24 cellular contexts compared by ENCODE assay signal in the genomic region with DNA sequence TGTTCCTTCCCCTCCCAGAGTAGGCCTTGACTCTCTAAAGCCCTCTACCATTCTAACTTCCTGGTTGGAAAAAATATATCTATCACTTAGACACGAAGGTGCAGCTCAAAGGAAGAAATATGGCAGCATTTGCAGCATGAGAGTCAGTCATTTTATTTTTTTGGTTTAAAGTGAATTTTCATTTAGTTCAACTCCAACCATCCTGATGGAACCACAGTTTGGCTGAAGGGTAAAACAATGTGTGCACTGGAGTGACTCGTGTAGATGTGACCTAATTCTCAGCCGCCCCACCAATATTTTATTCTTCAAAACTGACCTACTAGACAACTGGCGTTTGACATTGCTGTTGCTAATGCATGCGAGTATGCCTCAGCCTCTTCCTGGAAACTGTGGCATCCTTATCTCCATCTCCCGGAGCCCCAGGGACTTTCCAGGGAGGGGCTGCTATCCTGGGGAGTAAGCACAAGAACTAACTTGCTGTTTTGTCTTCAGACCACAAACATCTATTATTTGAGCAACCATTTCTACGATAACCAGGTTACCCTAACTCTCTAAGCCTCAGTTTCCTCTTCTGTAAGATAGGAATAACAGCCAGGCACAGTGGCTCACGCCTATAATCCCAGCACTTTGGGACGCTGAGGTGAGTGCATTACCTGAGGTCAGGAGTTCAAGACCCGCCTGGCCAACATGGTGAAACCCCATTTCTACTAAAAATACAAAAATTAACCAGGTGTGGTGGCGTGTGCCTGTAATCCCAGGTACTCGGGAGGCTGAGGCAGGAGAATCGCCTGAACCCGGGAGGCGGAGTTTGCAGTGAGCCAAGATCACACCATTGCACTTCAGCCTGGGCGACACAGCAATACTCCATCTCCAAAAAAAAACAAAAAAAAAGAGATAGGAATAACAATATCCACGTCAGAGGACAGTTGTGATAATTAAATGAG.
DNase-seq lines count a peak whose midpoint lies in the region; ATAC-seq, FAIRE-seq and TF ChIP-seq lines count a peak whose summit lies in the region.
"Had no signal": no experiment of that assay in that cellular context is flagged by ENCODE, and none has a peak within 500 bp of the region (broad histone marks: within the 10 kb centered on the region; RNA-seq: fewer than 3 reads in every experiment).

No MANE protein-coding gene starts in this region.

- no TSS peak for BruUV-seq in K562 (replicated peaks; lab: Mats Ljungman, UMichigan)

- no peaks in the 10 kb centered on the region for H4K20me1 ChIP-seq in K562 (replicated peaks; ENCODE audit: control insufficient read depth, insufficient read depth, low read length)

- H3K79me2 ChIP-seq in K562 (ENCODE audit: control insufficient read depth, insufficient read depth, low read length) = no peaks in the 10 kb centered on the region

- H3K36me3 Mint-ChIP-seq in natural killer cell treated with Interleukin-12 subunit alpha and Interleukin-12 subunit beta and Interleukin-15 and Interleukin-18, amount 100 ng/mL, for 72 hours = no peaks in the 10 kb centered on the region
- no peaks in the 10 kb centered on the region for H3K36me3 Mint-ChIP-seq in natural killer cell
- H3K36me3 Mint-ChIP-seq in T-helper 2 cell treated with Interferon-gamma antibody and Interleukin-4, amounts not matched to agents 5 μg/mL and 100 μg/mL, for 36 hours (ENCODE audit: low read depth) = no peaks in the 10 kb centered on the region
- H3K36me3 Mint-ChIP-seq: activated naive CD4-positive, alpha-beta T cell treated with anti-CD3 and anti-CD28 coated beads, Interleukin-2, amount 10 ng/mL, durations not matched to agents 7 days and 5 days; memory B cell had no signal

- H3K27ac ChIP-seq in K562 (ENCODE audit: extremely low read depth, low read depth, low read length) (peak overlapping the region; percentile 68), substantia nigra (ENCODE audit: low read depth, low read length, poor library complexity, severe bottlenecking) (no peak overlapping the region)
- H3K27ac ChIP-seq: prostate gland had no signal

- POLR2A ChIA-PET in K562 (lab: Yijun Ruan, JAX) = interaction anchor here (1.0 to 2.8 kb wide), 4 partner anchors 7 to 11 kb away, joined by 3 to 10 read pairs (median 6); no protein-coding TSS in a partner anchor

- no peaks in the 10 kb centered on the region for H3K9me3 Mint-ChIP-seq in natural killer cell treated with Interleukin-12 subunit alpha and Interleukin-12 subunit beta and Interleukin-15 and Interleukin-18, amount 100 ng/mL, for 72 hours
- no peaks in the 10 kb centered on the region for H3K9me3 Mint-ChIP-seq in natural killer cell
- H3K9me3 Mint-ChIP-seq in T-helper 2 cell treated with Interferon-gamma antibody and Interleukin-4, amounts not matched to agents 5 μg/mL and 100 μg/mL, for 36 hours = no peaks in the 10 kb centered on the region
- H3K9me3 Mint-ChIP-seq: activated naive CD4-positive, alpha-beta T cell treated with anti-CD3 and anti-CD28 coated beads, Interleukin-2, amount 10 ng/mL, durations not matched to agents 7 days and 5 days; activated T-cell treated with anti-CD3 and anti-CD28 coated beads, Interleukin-2, amount 50 U/mL, for 4 hours; memory B cell had no signal

- H2AFZ ChIP-seq in K562 (ENCODE audit: low read depth, low read length) = peak overlapping the region; percentile 81

- TF ChIP-seq POLR2A in K562 (conservative IDR thresholded peaks at IDR 0.05) = no peak

- peak overlapping the region; percentile 31 to 71 for H3K27ac Mint-ChIP-seq in natural killer cell treated with Interleukin-12 subunit alpha and Interleukin-12 subunit beta and Interleukin-15 and Interleukin-18, amount 100 ng/mL, for 72 hours
- no peak overlapping the region for H3K27ac Mint-ChIP-seq in natural killer cell
- H3K27ac Mint-ChIP-seq in T-helper 2 cell treated with Interferon-gamma antibody and Interleukin-4, amounts not matched to agents 5 μg/mL and 100 μg/mL, for 36 hours = peak overlapping the region; percentile 49
- H3K27ac Mint-ChIP-seq: activated naive CD4-positive, alpha-beta T cell treated with anti-CD3 and anti-CD28 coated beads, Interleukin-2, amount 10 ng/mL, durations not matched to agents 7 days and 5 days; B cell; memory B cell had no signal

- ATAC-seq in natural killer cell treated with Interleukin-12 subunit alpha and Interleukin-12 subunit beta and Interleukin-15 and Interleukin-18, amount 100 ng/mL, for 72 hours = peak in 1 of 2 donors; percentile 28
- ATAC-seq in natural killer cell = no peak
- ATAC-seq in K562 = peak; percentile 85
- ATAC-seq in GM19035 (IDR thresholded peaks at IDR 0.05; ENCODE audit: unreplicated experiment) = no peak
- ATAC-seq: left colon had no signal

- peaks cover 17 to 20% of the 10 kb centered on the region in 2 experiments; a peak in 3 of 5 replicates for H3K4me1 ChIP-seq in K562 (replicated peaks in 1 of 2; ENCODE audit: control insufficient read depth in 2 of 2, insufficient read depth in 2 of 2, low read length in 2 of 2)
- H3K4me1 ChIP-seq: prostate gland had no signal

- in situ Hi-C loops in K562 (cut with MboI) = no loop called here

- H3K9me1 ChIP-seq in K562 (ENCODE audit: control insufficient read depth, insufficient read depth, low read length) = no peaks in the 10 kb centered on the region

- H3K4me3 ChIP-seq in K562 = no peak overlapping the region
- H3K4me3 ChIP-seq: prostate gland had no signal

- H3K4me2 ChIP-seq in K562 (ENCODE audit: insufficient read depth, low read length) = peak overlapping the region; percentile 62

- H3K27me3 ChIP-seq in K562 (ENCODE audit: control insufficient read depth in 2 of 2, insufficient read depth in 2 of 2, low read length in 2 of 2) = no peaks in the 10 kb centered on the region

- H3K9me3 ChIP-seq in K562 (replicated peaks; ENCODE audit: control insufficient read depth, insufficient read depth, low read depth, low read length) = no peaks in the 10 kb centered on the region
- H3K9me3 ChIP-seq: prostate gland had no signal

- peaks cover 3 to 6% of the 10 kb centered on the region in 2 donors for H3K27me3 Mint-ChIP-seq in natural killer cell treated with Interleukin-12 subunit alpha and Interleukin-12 subunit beta and Interleukin-15 and Interleukin-18, amount 100 ng/mL, for 72 hours
- peaks cover 0 to 2% of the 10 kb centered on the region in 2 donors for H3K27me3 Mint-ChIP-seq in natural killer cell (ENCODE audit: low read depth in 2 of 2)
- H3K27me3 Mint-ChIP-seq in T-helper 2 cell treated with Interferon-gamma antibody and Interleukin-4, amounts not matched to agents 5 μg/mL and 100 μg/mL, for 36 hours (ENCODE audit: low read depth) = no peaks in the 10 kb centered on the region
- H3K27me3 Mint-ChIP-seq: activated naive CD4-positive, alpha-beta T cell treated with anti-CD3 and anti-CD28 coated beads, Interleukin-2, amount 10 ng/mL, durations not matched to agents 7 days and 5 days had no signal

- peak overlapping the region; percentile 0 to 59; a peak in 3 of 4 replicates for H3K9ac ChIP-seq in K562 (ENCODE audit: insufficient read depth in 1 of 2, low read depth in 2 of 2, low read length in 2 of 2)

- TF ChIP-seq EP300 in K562 (IDR thresholded peaks at IDR 0.05; ENCODE audit: low read length) = peak; percentile 82

- FAIRE-seq in K562 (lab: Jason Lieb, UNC) = peak; percentile 94
- FAIRE-seq: H54 had no signal

- H3K36me3 ChIP-seq in K562 (ENCODE audit: control insufficient read depth, insufficient read depth, low read length) = no peaks in the 10 kb centered on the region
- H3K36me3 ChIP-seq: prostate gland had no signal

- CTCF ChIA-PET in K562 (lab: Yijun Ruan, JAX; ENCODE audit: low intra/inter-chr PET ratio) = no interaction called here

- H3K4me1 Mint-ChIP-seq in natural killer cell treated with Interleukin-12 subunit alpha and Interleukin-12 subunit beta and Interleukin-15 and Interleukin-18, amount 100 ng/mL, for 72 hours (ENCODE audit: low read depth in 2 of 2) = peaks cover 7 to 13% of the 10 kb centered on the region in 2 donors
- H3K4me1 Mint-ChIP-seq in natural killer cell = no peaks in the 10 kb centered on the region
- peaks cover 5% of the 10 kb centered on the region for H3K4me1 Mint-ChIP-seq in T-helper 2 cell treated with Interferon-gamma antibody and Interleukin-4, amounts not matched to agents 5 μg/mL and 100 μg/mL, for 36 hours (ENCODE audit: low read depth)
- H3K4me1 Mint-ChIP-seq: activated naive CD4-positive, alpha-beta T cell treated with anti-CD3 and anti-CD28 coated beads, Interleukin-2, amount 10 ng/mL, durations not matched to agents 7 days and 5 days; B cell; memory B cell had no signal

- DNase-seq in natural killer cell treated with Interleukin-12 subunit alpha and Interleukin-12 subunit beta and Interleukin-15 and Interleukin-18, amount 100 ng/mL, for 72 hours (ENCODE audit: low spot score) = no peak
- DNase-seq in natural killer cell (no peak), K562 (ENCODE audit: extremely low read depth in 1 of 4, low spot score in 3 of 4) (peak; percentile 84 to 93 (median 88)), kidney tubule cell (ENCODE audit: low spot score) (peak; percentile 10), substantia nigra (lab: John Stamatoyannopoulos, UW) (no peak)
- peak; percentile 28 for DNase-seq in T-helper 2 cell treated with Interferon-gamma antibody and Interleukin-4, amounts not matched to agents 5 μg/mL and 100 μg/mL, for 36 hours (ENCODE audit: low spot score)
- DNase-seq in activated CD8-positive, alpha-beta memory T cell treated with anti-CD3 and anti-CD28 coated beads, Interleukin-2, amount 50 U/mL, for 4 hours = no peak
- DNase-seq: activated CD4-positive, CD25-positive, alpha-beta regulatory T cell; activated CD8-positive, alpha-beta memory T cell treated with anti-CD3 and anti-CD28 coated beads for 24 hours; activated naive CD4-positive, alpha-beta T cell treated with anti-CD3 and anti-CD28 coated beads, Interleukin-2, amount 10 ng/mL, durations not matched to agents 7 days and 5 days; activated T-cell treated with anti-CD3 and anti-CD28 coated beads, Interleukin-2, amount 50 U/mL, for 4 hours; central memory CD4-positive, alpha-beta T cell; DMS79; head of caudate nucleus; left colon; NCI-H1092; NCI-H1930; NCI-H2227 treated with DMSO at 0.1 percent for 48 hours; NCI-H774 had no signal

- H3K4me3 Mint-ChIP-seq in natural killer cell treated with Interleukin-12 subunit alpha and Interleukin-12 subunit beta and Interleukin-15 and Interleukin-18, amount 100 ng/mL, for 72 hours = no peak overlapping the region
- no peak overlapping the region for H3K4me3 Mint-ChIP-seq in natural killer cell
- no peak overlapping the region for H3K4me3 Mint-ChIP-seq in T-helper 2 cell treated with Interferon-gamma antibody and Interleukin-4, amounts not matched to agents 5 μg/mL and 100 μg/mL, for 36 hours
- H3K4me3 Mint-ChIP-seq: activated naive CD4-positive, alpha-beta T cell treated with anti-CD3 and anti-CD28 coated beads, Interleukin-2, amount 10 ng/mL, durations not matched to agents 7 days and 5 days; activated T-cell treated with anti-CD3 and anti-CD28 coated beads, Interleukin-2, amount 50 U/mL, for 4 hours; B cell; memory B cell had no signal

- WGBS in K562 (ENCODE audit: insufficient coverage, low coverage, missing lambda C conversion rate) = 26% methylated on average over 17 of the region's 17 CpGs

- intact Hi-C loops in natural killer cell (cut with micrococcal nuclease) = no loop called here
- intact Hi-C loops in K562 (cut with micrococcal nuclease) = no loop called here

- peak; percentile 26 to 48; a peak in 2 of 4 replicates for TF ChIP-seq RAD21 in K562 (CRISPR knock-in tag; conservative IDR thresholded peaks at IDR 0.05 in 1 of 2, IDR thresholded peaks at IDR 0.05 in 1 of 2)

- no peak for TF ChIP-seq CTCF in natural killer cell (IDR thresholded peaks at IDR 0.05)
- TF ChIP-seq CTCF in K562 (IDR thresholded peaks at IDR 0.05 in 2 of 3, conservative IDR thresholded peaks at IDR 0.05 in 1 of 3; ENCODE audit: insufficient read depth in 2 of 3, low read depth in 1 of 3, low read length in 3 of 3) = no peak

Comparison
In these comparisons a context has a peak if more than half of its experiments do, and no peak if none do; other contexts are left out.
1. H3K27ac Mint-ChIP-seq: peak in natural killer cell treated with Interleukin-12 subunit alpha and Interleukin-12 subunit beta and Interleukin-15 and Interleukin-18, amount 100 ng/mL, for 72 hours (2 of 2) and T-helper 2 cell treated with Interferon-gamma antibody and Interleukin-4, amounts not matched to agents 5 μg/mL and 100 μg/mL, for 36 hours (single experiment); none in natural killer cell (0 of 2).
2. DNase-seq: peak in T-helper 2 cell treated with Interferon-gamma antibody and Interleukin-4, amounts not matched to agents 5 μg/mL and 100 μg/mL, for 36 hours (single experiment), K562 (4 of 4) and kidney tubule cell (single experiment); none in natural killer cell treated with Interleukin-12 subunit alpha and Interleukin-12 subunit beta and Interleukin-15 and Interleukin-18, amount 100 ng/mL, for 72 hours (single experiment), natural killer cell (single experiment), substantia nigra (0 of 49) and activated CD8-positive, alpha-beta memory T cell treated with anti-CD3 and anti-CD28 coated beads, Interleukin-2, amount 50 U/mL, for 4 hours (single experiment).